Comparison of ENCODE assay signal across 24 cellular contexts in the genomic region with DNA sequence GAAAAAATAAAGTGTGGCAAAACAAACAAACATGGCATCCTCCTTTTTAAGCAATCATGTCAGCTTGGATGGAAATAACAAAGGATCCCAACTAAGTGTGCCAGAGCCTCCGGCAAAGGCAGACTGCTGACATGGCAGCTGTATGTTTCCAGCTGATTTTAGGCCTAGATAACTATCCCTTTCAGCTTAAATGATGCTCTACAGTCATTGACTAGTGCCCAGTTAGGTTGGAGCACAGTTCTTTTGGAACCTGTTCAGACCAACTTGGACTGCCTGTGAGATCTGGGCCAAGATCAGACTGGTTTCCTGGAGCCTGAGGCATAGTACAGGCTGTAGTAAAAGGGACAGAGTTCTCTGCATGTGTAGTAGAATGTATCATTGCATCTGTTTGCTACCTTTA.
"Had no signal": no experiment of that assay in that cellular context is flagged by ENCODE, and none has a peak within 500 bp of the region (broad histone marks: within the 10 kb centered on the region; RNA-seq: fewer than 3 reads in every experiment).

No MANE protein-coding gene starts in this region.

- H3K9me3 ChIP-seq: body of pancreas, pancreas, psoas muscle, sigmoid colon, upper lobe of left lung had no signal

- ATAC-seq: activated CD8-positive, alpha-beta T cell treated with anti-CD3 and anti-CD28 coated beads for 36 hours; activated T-cell treated with anti-CD3 and anti-CD28 coated beads, Interleukin-2, amount 50 U/mL, for 72 hours; body of pancreas; effector memory CD8-positive, alpha-beta T cell; left colon; naive thymus-derived CD8-positive, alpha-beta T cell; pancreas; psoas muscle; stimulated activated memory B cell treated with anti-CD40 and anti-IgM and Interleukin-4, amounts not matched to agents 10 μg/mL and 1 μg/mL and 100 μg/mL, for 72 hours; stimulated activated naive CD8-positive, alpha-beta T cell treated with anti-CD3 and anti-CD28 coated beads, Interleukin-15, amount 100 ng/mL, for 72 hours had no signal

- DNase-seq: activated B cell treated with CpG ODN at 0.5 μM for 24 hours; activated CD4-positive, alpha-beta T cell treated with anti-CD3 and anti-CD28 coated beads, Interleukin-2, amount 50 U/mL, for 1 hour; activated CD8-positive, alpha-beta T cell treated with anti-CD3 and anti-CD28 coated beads for 36 hours; activated naive CD4-positive, alpha-beta T cell; activated T-cell treated with anti-CD3 and anti-CD28 coated beads, Interleukin-2, amount 50 U/mL, for 72 hours; body of pancreas; cerebellar nuclear complex; cortex of kidney; effector memory CD8-positive, alpha-beta T cell; erythroblast; head of caudate nucleus; hippocampal formation; kidney; left colon; naive thymus-derived CD8-positive, alpha-beta T cell; nucleus accumbens; pancreas; psoas muscle; sigmoid colon; small intestine; stimulated activated CD4-positive, alpha-beta T cell treated with anti-CD3 and anti-CD28 coated beads, Interleukin-4, amount 100 ng/mL, for 24 hours; stimulated activated naive CD8-positive, alpha-beta T cell treated with anti-CD3 and anti-CD28 coated beads, Interleukin-15, amount 100 ng/mL, for 72 hours; upper lobe of left lung had no signal

- H3K27me3 ChIP-seq: body of pancreas, pancreas, sigmoid colon, upper lobe of left lung had no signal

- H3K4me3 ChIP-seq: body of pancreas, pancreas, psoas muscle, sigmoid colon, upper lobe of left lung had no signal

- H3K27ac ChIP-seq: body of pancreas, pancreas, psoas muscle, sigmoid colon, upper lobe of left lung had no signal

- H3K36me3 ChIP-seq: pancreas, sigmoid colon, upper lobe of left lung had no signal

- H3K4me1 ChIP-seq: body of pancreas, pancreas, psoas muscle, sigmoid colon had no signal
